In the genomic region with DNA sequence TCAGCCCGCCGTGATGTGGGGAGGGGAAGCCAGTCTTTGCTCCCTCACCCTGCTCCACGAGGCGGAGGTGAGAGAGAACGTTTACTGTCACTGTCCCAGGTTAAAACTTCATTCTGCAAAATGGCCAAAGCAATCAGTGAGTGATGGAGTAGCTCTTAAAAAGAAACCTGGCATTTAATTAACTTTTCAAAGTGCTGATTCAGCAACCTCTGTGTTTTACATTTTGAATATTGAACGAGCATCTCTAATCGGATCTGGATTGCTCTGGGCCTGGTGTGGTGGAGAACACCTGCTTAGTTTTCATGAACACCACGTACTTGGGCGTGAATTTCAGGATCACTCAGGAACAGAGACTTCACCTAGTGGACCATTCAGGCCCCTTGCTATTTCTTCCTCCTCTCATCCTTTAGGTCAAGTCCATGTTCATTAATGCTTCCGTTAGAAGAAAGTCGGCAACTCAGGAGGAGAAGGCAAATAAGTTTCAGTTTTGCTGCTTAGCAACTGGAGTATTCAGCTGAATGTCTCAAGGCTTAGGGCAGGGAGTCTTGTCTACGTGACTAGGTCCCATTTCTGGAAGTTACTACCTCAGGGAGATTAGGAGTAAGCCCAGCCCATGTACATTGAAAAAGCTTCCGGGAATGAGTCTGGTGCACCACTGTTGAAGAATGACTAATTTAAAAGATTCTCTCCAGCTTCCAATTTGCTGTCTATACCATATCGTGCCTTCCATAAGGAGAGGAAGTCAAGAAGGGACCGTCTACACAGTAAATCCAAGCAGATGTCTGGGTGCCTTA, we compare ENCODE assay signal across 25 cellular contexts.
"Had no signal": no experiment of that assay in that cellular context is flagged by ENCODE, and none has a peak within 500 bp of the region (broad histone marks: within the 10 kb centered on the region; RNA-seq: fewer than 3 reads in every experiment).

No MANE protein-coding gene starts in this region.

- H3K27ac Mint-ChIP-seq: activated CD4-positive, alpha-beta memory T cell treated with anti-CD3 and anti-CD28 coated beads for 36 hours; activated CD4-positive, alpha-beta T cell treated with anti-CD3 and anti-CD28 coated beads, Interleukin-2, amount 10 ng/mL, durations not matched to agents 7 days and 5 days; activated naive CD8-positive, alpha-beta T cell treated with anti-CD3 and anti-CD28 coated beads, Interleukin-2, amount 10 ng/mL, durations not matched to agents 7 days and 5 days; activated T-cell treated with anti-CD3 and anti-CD28 coated beads, Interleukin-2, amount 50 U/mL, for 72 hours had no signal

- DNase-seq: activated CD4-positive, alpha-beta memory T cell treated with anti-CD3 and anti-CD28 coated beads for 36 hours; activated CD4-positive, alpha-beta T cell treated with anti-CD3 and anti-CD28 coated beads, Interleukin-2, amount 10 ng/mL, durations not matched to agents 7 days and 5 days; activated CD4-positive, CD25-positive, alpha-beta regulatory T cell; activated naive CD4-positive, alpha-beta T cell treated with anti-CD3 and anti-CD28 coated beads, Interleukin-2, amount 50 U/mL, for 16 hours; activated naive CD8-positive, alpha-beta T cell treated with anti-CD3 and anti-CD28 coated beads, Interleukin-2, amount 10 ng/mL, durations not matched to agents 7 days and 5 days; activated T-cell treated with anti-CD3 and anti-CD28 coated beads, Interleukin-2, amount 50 U/mL, for 72 hours; adrenal gland; aorta; caudate nucleus; KG1; NCI-H1092; NCI-H1417 treated with DMSO at 0.1 percent for 48 hours; NCI-H1694; NCI-H2029; NCI-H2107; NCI-H2171 treated with DMSO at 0.1 percent for 48 hours; NCI-H345; NCI-H510A; NCI-H526 treated with DMSO at 0.1 percent for 48 hours; NCI-H82; T-helper 1 cell had no signal

- H3K36me3 Mint-ChIP-seq: activated CD4-positive, alpha-beta memory T cell treated with anti-CD3 and anti-CD28 coated beads for 36 hours; activated naive CD8-positive, alpha-beta T cell treated with anti-CD3 and anti-CD28 coated beads, Interleukin-2, amount 10 ng/mL, durations not matched to agents 7 days and 5 days had no signal

- H3K4me3 Mint-ChIP-seq: activated CD4-positive, alpha-beta memory T cell treated with anti-CD3 and anti-CD28 coated beads for 36 hours; activated CD4-positive, alpha-beta T cell treated with anti-CD3 and anti-CD28 coated beads, Interleukin-2, amount 10 ng/mL, durations not matched to agents 7 days and 5 days; activated naive CD8-positive, alpha-beta T cell treated with anti-CD3 and anti-CD28 coated beads, Interleukin-2, amount 10 ng/mL, durations not matched to agents 7 days and 5 days; activated T-cell treated with anti-CD3 and anti-CD28 coated beads, Interleukin-2, amount 50 U/mL, for 72 hours had no signal

- H3K27ac ChIP-seq: adrenal gland, breast epithelium, SK-N-MC, VCaP had no signal

- H3K27me3 Mint-ChIP-seq: activated CD4-positive, alpha-beta memory T cell treated with anti-CD3 and anti-CD28 coated beads for 36 hours; activated CD4-positive, alpha-beta T cell treated with anti-CD3 and anti-CD28 coated beads, Interleukin-2, amount 10 ng/mL, durations not matched to agents 7 days and 5 days; activated naive CD8-positive, alpha-beta T cell treated with anti-CD3 and anti-CD28 coated beads, Interleukin-2, amount 10 ng/mL, durations not matched to agents 7 days and 5 days had no signal

- H3K4me3 ChIP-seq: adrenal gland, breast epithelium, SK-N-MC had no signal

- H3K36me3 ChIP-seq: adrenal gland, breast epithelium had no signal

- H3K27me3 ChIP-seq: adrenal gland, breast epithelium had no signal

- H3K9me3 Mint-ChIP-seq: activated CD4-positive, alpha-beta memory T cell treated with anti-CD3 and anti-CD28 coated beads for 36 hours; activated CD4-positive, alpha-beta T cell treated with anti-CD3 and anti-CD28 coated beads, Interleukin-2, amount 10 ng/mL, durations not matched to agents 7 days and 5 days; activated naive CD8-positive, alpha-beta T cell treated with anti-CD3 and anti-CD28 coated beads, Interleukin-2, amount 10 ng/mL, durations not matched to agents 7 days and 5 days; activated T-cell treated with anti-CD3 and anti-CD28 coated beads, Interleukin-2, amount 50 U/mL, for 72 hours had no signal

- H3K4me1 Mint-ChIP-seq: activated CD4-positive, alpha-beta T cell treated with anti-CD3 and anti-CD28 coated beads, Interleukin-2, amount 10 ng/mL, durations not matched to agents 7 days and 5 days; activated naive CD8-positive, alpha-beta T cell treated with anti-CD3 and anti-CD28 coated beads, Interleukin-2, amount 10 ng/mL, durations not matched to agents 7 days and 5 days had no signal

- ATAC-seq: activated T-cell treated with anti-CD3 and anti-CD28 coated beads, Interleukin-2, amount 50 U/mL, for 72 hours; Right ventricle myocardium inferior had no signal

- H3K9me3 ChIP-seq: adrenal gland, breast epithelium had no signal

- H3K4me1 ChIP-seq: adrenal gland, breast epithelium had no signal
